In genomic region chr7:15998617-15999016, GRCh38 we compare ENCODE assay signal across 28 cellular contexts.
DNase-seq lines count a peak whose midpoint lies in the region; ATAC-seq, FAIRE-seq and TF ChIP-seq lines count a peak whose summit lies in the region.
"Had no signal": no experiment of that assay in that cellular context is flagged by ENCODE, and none has a peak within 500 bp of the region (broad histone marks: within the 10 kb centered on the region; RNA-seq: fewer than 3 reads in every experiment).

No MANE protein-coding gene starts in this region.

- no peak overlapping the region for H3K4me3 Mint-ChIP-seq in activated CD4-positive, alpha-beta T cell treated with anti-CD3 and anti-CD28 coated beads for 36 hours
- H3K4me3 Mint-ChIP-seq: CD4-positive, alpha-beta T cell had no signal

- CTCF ChIA-PET in A549 (lab: Yijun Ruan, JAX) (no interaction called here), PC-3 (lab: Charles Lee) (no interaction called here)
- CTCF ChIA-PET in activated CD4-positive, alpha-beta T cell treated with anti-CD3 and anti-CD28 coated beads for 36 hours (lab: Charles Lee): no interaction called here

- no peak for TF ChIP-seq RAD21 in A549 (conservative IDR thresholded peaks at IDR 0.05 in 1 of 2, IDR thresholded peaks at IDR 0.05 in 1 of 2)

- no peaks in the 10 kb centered on the region for H3K9me3 Mint-ChIP-seq in activated CD4-positive, alpha-beta T cell treated with anti-CD3 and anti-CD28 coated beads for 36 hours (ENCODE audit: low read depth)
- H3K9me3 Mint-ChIP-seq: CD4-positive, alpha-beta T cell had no signal

- H3K27me3 ChIP-seq in PC-3 (ENCODE audit: low read length): no peaks in the 10 kb centered on the region
- H3K27me3 ChIP-seq: BLaER1 treated with 17β-estradiol and CSF1 and Interleukin-3, amounts not matched to agents 10 nM and 100 nM; MG63 had no signal

- FAIRE-seq in A549 (lab: Jason Lieb, UNC): no peak
- FAIRE-seq in D721Med (lab: Jason Lieb, UNC): no peak
- FAIRE-seq: GM12891, GM19239, H54 had no signal

- H4K20me1 ChIP-seq in PC-3 (ENCODE audit: low read length): no peaks in the 10 kb centered on the region
- H4K20me1 ChIP-seq: BLaER1 treated with 17β-estradiol and CSF1 and Interleukin-3, amounts not matched to agents 10 nM and 100 nM had no signal

- no peaks in the 10 kb centered on the region for H3K27me3 Mint-ChIP-seq in activated CD4-positive, alpha-beta T cell treated with anti-CD3 and anti-CD28 coated beads for 36 hours
- H3K27me3 Mint-ChIP-seq: CD4-positive, alpha-beta T cell had no signal

- no peak overlapping the region for H2AFZ ChIP-seq in PC-3 (ENCODE audit: low read length)

- H3K4me2 ChIP-seq in A549 (no peak overlapping the region), PC-3 (ENCODE audit: low read length) (no peak overlapping the region)
- H3K4me2 ChIP-seq: BLaER1 treated with 17β-estradiol and CSF1 and Interleukin-3, amounts not matched to agents 10 nM and 100 nM had no signal

- no peaks in the 10 kb centered on the region for H3K9me3 ChIP-seq in A549
- H3K9me3 ChIP-seq in PC-3 (ENCODE audit: low read length): no peaks in the 10 kb centered on the region
- H3K9me3 ChIP-seq: BLaER1 treated with 17β-estradiol and CSF1 and Interleukin-3, amounts not matched to agents 10 nM and 100 nM; MG63 had no signal

- TF ChIP-seq POLR2A in A549 (IDR thresholded peaks at IDR 0.05; ENCODE audit: low read length): no peak

- ATAC-seq in A549: no peak
- ATAC-seq in PC-3: no peak
- ATAC-seq in activated CD4-positive, alpha-beta T cell treated with anti-CD3 and anti-CD28 coated beads for 36 hours: no peak
- ATAC-seq: Panc1 had no signal

- H3K9me2 ChIP-seq in PC-3 (replicated peaks; ENCODE audit: low read length): no peaks in the 10 kb centered on the region

- 0% methylated on average over 1 of the region's 1 CpG for WGBS in A549 (ENCODE audit: missing lambda C conversion rate)

- BruUV-seq in PC-3 (replicated peaks; lab: Mats Ljungman, UMichigan): no TSS peak

- no peaks in the 10 kb centered on the region for H3K79me2 ChIP-seq in PC-3 (ENCODE audit: low read length)

- no peaks in the 10 kb centered on the region for H3K36me3 Mint-ChIP-seq in activated CD4-positive, alpha-beta T cell treated with anti-CD3 and anti-CD28 coated beads for 36 hours (ENCODE audit: low read depth)

- H3K27ac Mint-ChIP-seq in activated CD4-positive, alpha-beta T cell treated with anti-CD3 and anti-CD28 coated beads for 36 hours: no peak overlapping the region
- H3K27ac Mint-ChIP-seq: CD4-positive, alpha-beta T cell had no signal

- no peak overlapping the region for H3K9ac ChIP-seq in PC-3 (ENCODE audit: low read length)
- H3K9ac ChIP-seq: BLaER1 treated with 17β-estradiol and CSF1 and Interleukin-3, amounts not matched to agents 10 nM and 100 nM had no signal

- H3F3A ChIP-seq in PC-3 (ENCODE audit: low read length, unreplicated experiment): no peaks in the 10 kb centered on the region

- no peak for TF ChIP-seq EP300 in A549 (IDR thresholded peaks at IDR 0.05)

- DNase-seq in A549 (ENCODE audit: low read depth in 1 of 2, low spot score in 1 of 2): no peak
- DNase-seq in PC-3: peak; percentile 3
- peak; percentile 48 for DNase-seq in dermis blood vessel endothelial cell
- peak; percentile 18 for DNase-seq in glomerular endothelial cell (ENCODE audit: extremely low read depth, low read depth, low spot score)
- DNase-seq in NCI-H2171 (lab: John Stamatoyannopoulos, UW): no peak
- DNase-seq in NCI-H1436 treated with DMSO at 0.1 percent for 48 hours (lab: John Stamatoyannopoulos, UW): no peak
- DNase-seq in activated CD4-positive, alpha-beta T cell treated with anti-CD3 and anti-CD28 coated beads for 36 hours: no peak
- no peak for DNase-seq in D721Med (ENCODE audit: insufficient read length, low spot score)
- DNase-seq: AML-193; CD4-positive, alpha-beta T cell; DMS79; GF-D8; MG63; NCI-H1105 treated with DMSO at 0.1 percent for 48 hours; NCI-H1694; NCI-H2029 treated with DMSO at 0.1 percent for 48 hours; NCI-H226; NCI-H510A; NCI-H69; SHP77 treated with DMSO at 0.1 percent for 48 hours; SW 1271 had no signal

- H3K27ac ChIP-seq in A549: no peak overlapping the region
- no peak overlapping the region for H3K27ac ChIP-seq in PC-3 (ENCODE audit: low read length)
- H3K27ac ChIP-seq: BLaER1 treated with 17β-estradiol and CSF1 and Interleukin-3, amounts not matched to agents 10 nM and 100 nM; HL-60; SK-N-MC had no signal

- H3K4me3 ChIP-seq in A549 (no peak overlapping the region), PC-3 (ENCODE audit: low read length) (no peak overlapping the region)
- H3K4me3 ChIP-seq: BLaER1 treated with 17β-estradiol and CSF1 and Interleukin-3, amounts not matched to agents 10 nM and 100 nM; MG63; SK-N-MC had no signal

- H3K4me1 ChIP-seq in A549 (no peaks in the 10 kb centered on the region), PC-3 (ENCODE audit: insufficient read depth, low read length) (no peaks in the 10 kb centered on the region)
- H3K4me1 ChIP-seq: BLaER1 treated with 17β-estradiol and CSF1 and Interleukin-3, amounts not matched to agents 10 nM and 100 nM had no signal

- intact Hi-C loops in PC-3 (cut with micrococcal nuclease): no loop called here
- intact Hi-C loops in activated CD4-positive, alpha-beta T cell treated with anti-CD3 and anti-CD28 coated beads for 36 hours (cut with DNase I, micrococcal nuclease): no loop called here

- no peaks in the 10 kb centered on the region for H3K4me1 Mint-ChIP-seq in activated CD4-positive, alpha-beta T cell treated with anti-CD3 and anti-CD28 coated beads for 36 hours

- POLR2A ChIA-PET in A549 (lab: Yijun Ruan, JAX): no interaction called here
- POLR2A ChIA-PET in PC-3 (lab: Charles Lee; ENCODE audit: unreplicated experiment): no interaction called here
- POLR2A ChIA-PET in activated CD4-positive, alpha-beta T cell treated with anti-CD3 and anti-CD28 coated beads for 36 hours (lab: Charles Lee): no interaction called here

- TF ChIP-seq CTCF in A549 (IDR thresholded peaks at IDR 0.05): no peak
- TF ChIP-seq CTCF in PC-3 (conservative IDR thresholded peaks at IDR 0.05; ENCODE audit: low read depth, low read length): no peak
- no peak for TF ChIP-seq CTCF in D721Med (IDR thresholded peaks at IDR 0.05; ENCODE audit: insufficient read depth, missing control alignments)

- H3K36me3 ChIP-seq in PC-3 (ENCODE audit: low read depth, low read length): no peaks in the 10 kb centered on the region
- H3K36me3 ChIP-seq: BLaER1 treated with 17β-estradiol and CSF1 and Interleukin-3, amounts not matched to agents 10 nM and 100 nM; MG63 had no signal

TF ChIP-seq in A549, 52 proteins besides CTCF, POLR2A, EP300 and RAD21:
- TF ChIP-seq HES2 (IDR thresholded peaks at IDR 0.05) (no peak), MAFK (IDR thresholded peaks at IDR 0.05; ENCODE audit: partially characterized antibody) (peak; percentile 34)

Comparison
In these comparisons a context has a peak if more than half of its experiments do, and no peak if none do; other contexts are left out.
1. DNase-seq: peak in PC-3 (single experiment), dermis blood vessel endothelial cell (single experiment) and glomerular endothelial cell (single experiment); none in A549 (0 of 2), NCI-H2171 (single experiment), NCI-H1436 treated with DMSO at 0.1 percent for 48 hours (single experiment), activated CD4-positive, alpha-beta T cell treated with anti-CD3 and anti-CD28 coated beads for 36 hours (single experiment) and D721Med (single experiment).